In genomic region chr4:82811392-82811791, GRCh38 we compare ENCODE assay signal across 19 cellular contexts. TPM values are rescaled to one million over a fixed set of nuclear protein-coding genes. Genes with fewer than 3 reads are reported as not detected.
DNase-seq lines count a peak whose midpoint lies in the region; ATAC-seq, FAIRE-seq and TF ChIP-seq lines count a peak whose summit lies in the region.
"Had no signal": no experiment of that assay in that cellular context is flagged by ENCODE, and none has a peak within 500 bp of the region (broad histone marks: within the 10 kb centered on the region; RNA-seq: fewer than 3 reads in every experiment).

No MANE protein-coding gene starts in this region.

- no peaks in the 10 kb centered on the region for H3K36me3 Mint-ChIP-seq in neural progenitor cell
- no peaks in the 10 kb centered on the region for H3K36me3 Mint-ChIP-seq in stimulated activated effector memory CD8-positive, alpha-beta T cell treated with anti-CD3 and anti-CD28 coated beads, Interleukin-12 subunit alpha, Interleukin-12 subunit beta, amount 100 ng/mL, for 72 hours
- H3K36me3 Mint-ChIP-seq: CD8-positive, alpha-beta T cell had no signal

- no peaks in the 10 kb centered on the region for H3K9me3 Mint-ChIP-seq in neural progenitor cell
- no peaks in the 10 kb centered on the region for H3K9me3 Mint-ChIP-seq in stimulated activated effector memory CD8-positive, alpha-beta T cell treated with anti-CD3 and anti-CD28 coated beads, Interleukin-12 subunit alpha, Interleukin-12 subunit beta, amount 100 ng/mL, for 72 hours
- H3K9me3 Mint-ChIP-seq: CD8-positive, alpha-beta T cell; GM23338; HFFc6 had no signal

- TF ChIP-seq RAD21 in HepG2 (CRISPR knock-in tag; IDR thresholded peaks at IDR 0.05) = no peak

- H3K4me3 ChIP-seq in HepG2 (replicated peaks in 1 of 3; ENCODE audit: insufficient read depth in 1 of 3, low read depth in 2 of 3, low read length in 3 of 3) (no peak overlapping the region), neural progenitor cell (no peak overlapping the region), left ventricle myocardium inferior (no peak overlapping the region)
- H3K4me3 ChIP-seq: GM12878, GM23338, HAP-1 had no signal

- H3K4me3 Mint-ChIP-seq in neural progenitor cell = no peak overlapping the region
- no peak overlapping the region for H3K4me3 Mint-ChIP-seq in stimulated activated effector memory CD8-positive, alpha-beta T cell treated with anti-CD3 and anti-CD28 coated beads, Interleukin-12 subunit alpha, Interleukin-12 subunit beta, amount 100 ng/mL, for 72 hours
- H3K4me3 Mint-ChIP-seq: CD4-positive, CD25-positive, alpha-beta regulatory T cell; CD8-positive, alpha-beta T cell had no signal

- POLR2A ChIA-PET in HepG2 (lab: Yijun Ruan, JAX) = no interaction called here

- H3K4me1 Mint-ChIP-seq in neural progenitor cell = peaks cover 47% of the 10 kb centered on the region
- H3K4me1 Mint-ChIP-seq in stimulated activated effector memory CD8-positive, alpha-beta T cell treated with anti-CD3 and anti-CD28 coated beads, Interleukin-12 subunit alpha, Interleukin-12 subunit beta, amount 100 ng/mL, for 72 hours = peaks cover 6% of the 10 kb centered on the region

- H3K9ac ChIP-seq in HepG2 (ENCODE audit: insufficient read depth, low read depth, low read length) = no peak overlapping the region
- no peak overlapping the region for H3K9ac ChIP-seq in neural progenitor cell

- no peaks in the 10 kb centered on the region for H3K36me3 ChIP-seq in HepG2 (replicated peaks in 1 of 2; ENCODE audit: control insufficient read depth in 1 of 2, insufficient read depth in 2 of 2, low read length in 2 of 2)
- H3K36me3 ChIP-seq in neural progenitor cell = no peaks in the 10 kb centered on the region
- H3K36me3 ChIP-seq in left ventricle myocardium inferior = no peaks in the 10 kb centered on the region
- H3K36me3 ChIP-seq: HAP-1 had no signal

- CTCF ChIA-PET in HepG2 (lab: Yijun Ruan, JAX; ENCODE audit: low intra/inter-chr PET ratio, low total read pairs) = no interaction called here

- ATAC-seq in HepG2 (0 out of 3 replicates have a peak, but pooled peaks have one; percentile 4), HG03457 (IDR thresholded peaks at IDR 0.05; ENCODE audit: unreplicated experiment) (no peak), foreskin keratinocyte (no peak)
- no peak for ATAC-seq in stimulated activated effector memory CD8-positive, alpha-beta T cell treated with anti-CD3 and anti-CD28 coated beads, Interleukin-12 subunit alpha, Interleukin-12 subunit beta, amount 100 ng/mL, for 72 hours
- ATAC-seq: CD8-positive, alpha-beta T cell; GM12878 had no signal

- H2AFZ ChIP-seq in HepG2 (ENCODE audit: low read length) = no peak overlapping the region
- no peak overlapping the region for H2AFZ ChIP-seq in neural progenitor cell (replicated peaks)
- H2AFZ ChIP-seq: GM23338 had no signal

- no peak for TF ChIP-seq EP300 in HepG2 (IDR thresholded peaks at IDR 0.05; ENCODE audit: low read depth in 2 of 2, low read length in 2 of 2)
- no peak for TF ChIP-seq EP300 in HepG2 (CRISPR knock-in tag; IDR thresholded peaks at IDR 0.05; ENCODE audit: borderline replicate concordance)

- no peaks in the 10 kb centered on the region for H3K9me3 ChIP-seq in HepG2 (ENCODE audit: low read length)
- H3K9me3 ChIP-seq in neural progenitor cell (ENCODE audit: low read depth) = no peaks in the 10 kb centered on the region
- H3K9me3 ChIP-seq in left ventricle myocardium inferior (replicated peaks) = no peaks in the 10 kb centered on the region
- H3K9me3 ChIP-seq: Caco-2, HAP-1 had no signal

- H4K20me1 ChIP-seq in HepG2 (ENCODE audit: insufficient read depth, low read length) = no peaks in the 10 kb centered on the region
- H4K20me1 ChIP-seq in neural progenitor cell (ENCODE audit: low read depth) = peaks cover 3% of the 10 kb centered on the region

- no peak overlapping the region for H3K27ac Mint-ChIP-seq in neural progenitor cell
- peak overlapping the region; percentile 22 for H3K27ac Mint-ChIP-seq in stimulated activated effector memory CD8-positive, alpha-beta T cell treated with anti-CD3 and anti-CD28 coated beads, Interleukin-12 subunit alpha, Interleukin-12 subunit beta, amount 100 ng/mL, for 72 hours
- H3K27ac Mint-ChIP-seq: CD8-positive, alpha-beta T cell; GM23338 had no signal

- 11% methylated on average over 1 of the region's 1 CpG for WGBS in HepG2 (ENCODE audit: low lambda C conversion rate)

- in situ Hi-C loops in HepG2 (cut with HindIII; ENCODE audit: extremely low pct_ligation_motif_present, low pct_unique_long_range_greater_than_20kb) = no loop called here

- H3K4me2 ChIP-seq in HepG2 (ENCODE audit: low read depth, low read length) = no peak overlapping the region
- H3K4me2 ChIP-seq in neural progenitor cell = peak overlapping the region; percentile 77

- no peak for FAIRE-seq in HepG2 (lab: Jason Lieb, UNC)
- FAIRE-seq: GM12878, GM19239 had no signal

- TF ChIP-seq CTCF in HepG2 (CRISPR knock-in tag; IDR thresholded peaks at IDR 0.05) (no peak), neural progenitor cell (IDR thresholded peaks at IDR 0.05) (no peak), left ventricle myocardium inferior (IDR thresholded peaks at IDR 0.05; ENCODE audit: borderline replicate concordance) (no peak), foreskin keratinocyte (conservative IDR thresholded peaks at IDR 0.05) (no peak)

- H3K27me3 ChIP-seq in HepG2 (ENCODE audit: control insufficient read depth in 1 of 2, insufficient read depth in 2 of 2, low read length in 2 of 2) (no peaks in the 10 kb centered on the region), neural progenitor cell (peaks cover 45% of the 10 kb centered on the region), left ventricle myocardium inferior (ENCODE audit: low read depth) (no peaks in the 10 kb centered on the region), foreskin keratinocyte (no peaks in the 10 kb centered on the region)

- H3F3A ChIP-seq in neural progenitor cell (ENCODE audit: low read depth) = peaks cover 33% of the 10 kb centered on the region

- H3K27me3 Mint-ChIP-seq in neural progenitor cell (ENCODE audit: insufficient read depth, low read depth) = peaks cover 2% of the 10 kb centered on the region
- H3K27me3 Mint-ChIP-seq: CD4-positive, CD25-positive, alpha-beta regulatory T cell had no signal

- BruUV-seq in HepG2 (replicated peaks; lab: Mats Ljungman, UMichigan) = no TSS peak

- H3K4me1 ChIP-seq in HepG2 (ENCODE audit: insufficient read depth, low read length) = peaks cover 17% of the 10 kb centered on the region
- H3K4me1 ChIP-seq in neural progenitor cell = peaks cover 32% of the 10 kb centered on the region
- peaks cover 6% of the 10 kb centered on the region for H3K4me1 ChIP-seq in left ventricle myocardium inferior
- H3K4me1 ChIP-seq in foreskin keratinocyte = no peaks in the 10 kb centered on the region
- H3K4me1 ChIP-seq: Caco-2 had no signal

- TF ChIP-seq POLR2A in HepG2 (IDR thresholded peaks at IDR 0.05; ENCODE audit: insufficient read depth in 1 of 2, low read depth in 2 of 2, low read length in 2 of 2) = no peak

- H3K27ac ChIP-seq in caudate nucleus (ENCODE audit: low read depth, low read length) = peak overlapping the region; percentile 64
- H3K27ac ChIP-seq in HepG2 (ENCODE audit: extremely low read length, insufficient read depth, low read length) = no peak overlapping the region
- H3K27ac ChIP-seq in neural progenitor cell = no peak overlapping the region
- no peak overlapping the region for H3K27ac ChIP-seq in left ventricle myocardium inferior (replicated peaks)
- no peak overlapping the region for H3K27ac ChIP-seq in foreskin keratinocyte
- H3K27ac ChIP-seq: C4-2B had no signal

- H3K79me2 ChIP-seq in HepG2 (ENCODE audit: insufficient read depth, low read length) (no peaks in the 10 kb centered on the region), neural progenitor cell (ENCODE audit: low read depth) (no peaks in the 10 kb centered on the region)

- no peak for DNase-seq in caudate nucleus (lab: John Stamatoyannopoulos, UW)
- no peak for DNase-seq in HepG2 (ENCODE audit: low spot score)
- no peak for DNase-seq in neural progenitor cell (ENCODE audit: low spot score)
- DNase-seq in stimulated activated effector memory CD8-positive, alpha-beta T cell treated with anti-CD3 and anti-CD28 coated beads, Interleukin-12 subunit alpha, Interleukin-12 subunit beta, amount 100 ng/mL, for 72 hours (ENCODE audit: low spot score in 2 of 2) = no peak
- no peak for DNase-seq in left ventricle myocardium inferior
- DNase-seq in SIG-M5 (lab: John Stamatoyannopoulos, UW) = no peak
- no peak for DNase-seq in foreskin keratinocyte
- DNase-seq: CD4-positive, CD25-positive, alpha-beta regulatory T cell; CD8-positive, alpha-beta T cell; EL; GDM1; HFFc6 had no signal

- intact Hi-C loops in HepG2 (cut with micrococcal nuclease; ENCODE audit: unreplicated experiment) = no loop called here
- intact Hi-C loops in left ventricle myocardium inferior (cut with micrococcal nuclease) = no loop called here

TF ChIP-seq in HepG2, 621 proteins besides CTCF, POLR2A, EP300 and RAD21 (continues in another document):
- TF ChIP-seq CEBPB (IDR thresholded peaks at IDR 0.05; ENCODE audit: borderline replicate concordance, low read depth, low read length) = peak; percentile 51

RNA-seq across cellular contexts. Expression of gene SCD5, which starts 12.8 kb away (rescaled TPM):
- total RNA-seq in HepG2 (2016; rRNA removed; fragmentation: Illumina TruSeq; extraction: Trizol) = not detected in 2 replicates
- not detected in 2 replicates for total RNA-seq in HepG2 (2016; cell fraction: cytosol; rRNA removed; fragmentation: Illumina TruSeq; extraction: Trizol; ENCODE audit: low read depth)
- total RNA-seq in HepG2 (2016; cell fraction: insoluble cytoplasmic fraction; rRNA removed; fragmentation: Illumina TruSeq; extraction: Trizol) = not detected in 2 replicates
- not detected in 2 replicates for total RNA-seq in HepG2 (2016; cell fraction: membrane; rRNA removed; fragmentation: Illumina TruSeq; extraction: Trizol)
- not detected in 2 replicates for total RNA-seq in HepG2 (2016; cell fraction: nucleus; rRNA removed; fragmentation: Illumina TruSeq; extraction: Trizol)
- not detected in 2 replicates for polyA plus RNA-seq in HepG2 (2011; rRNA removed)
- not detected in 2 replicates for polyA plus RNA-seq in HepG2 (2011; cell fraction: cytosol; rRNA removed)
- not detected in 2 replicates for polyA plus RNA-seq in HepG2 (2011; cell fraction: nucleus; rRNA removed)
- polyA plus RNA-seq in HepG2 (2012) = not detected in 2 replicates
- not detected in 2 replicates for polyA plus RNA-seq in HepG2 (2016; cell fraction: cytosol; fragmentation: Illumina TruSeq; extraction: Trizol; ENCODE audit: low read depth)
- polyA plus RNA-seq in HepG2 (2016; cell fraction: insoluble cytoplasmic fraction; fragmentation: Illumina TruSeq; extraction: Trizol; ENCODE audit: low read depth) = not detected in 2 replicates
- not detected in 2 replicates for polyA plus RNA-seq in HepG2 (2016; cell fraction: membrane; fragmentation: Illumina TruSeq; extraction: Trizol; ENCODE audit: low read depth)
- 0.15 TPM in 1 of 2 replicates, not detected in the other for polyA plus RNA-seq in HepG2 (2016; cell fraction: nucleus; fragmentation: Illumina TruSeq; extraction: Trizol; ENCODE audit: insufficient read depth, low read depth)
- 1.8 TPM in 1 of 2 replicates, not detected in the other for polyA minus RNA-seq in HepG2 (2011; rRNA and poly(A)+ RNA removed; ENCODE audit: low replicate concordance)
- polyA minus RNA-seq in HepG2 (2011; cell fraction: cytosol; rRNA and poly(A)+ RNA removed) = not detected in 2 replicates
- not detected in 2 replicates for polyA minus RNA-seq in HepG2 (2011; cell fraction: nucleus; rRNA and poly(A)+ RNA removed)
- 34.5 and 36.9 TPM in 2 replicates for total RNA-seq in neural progenitor cell (ENCODE audit: low replicate concordance)
- total RNA-seq in left ventricle myocardium inferior = 4.5 TPM
- 16.9 and 18.5 TPM in 2 replicates for total RNA-seq in foreskin keratinocyte
- polyA plus RNA-seq in foreskin keratinocyte = 8.7 and 9.2 TPM in 2 replicates
